In the genomic region with DNA sequence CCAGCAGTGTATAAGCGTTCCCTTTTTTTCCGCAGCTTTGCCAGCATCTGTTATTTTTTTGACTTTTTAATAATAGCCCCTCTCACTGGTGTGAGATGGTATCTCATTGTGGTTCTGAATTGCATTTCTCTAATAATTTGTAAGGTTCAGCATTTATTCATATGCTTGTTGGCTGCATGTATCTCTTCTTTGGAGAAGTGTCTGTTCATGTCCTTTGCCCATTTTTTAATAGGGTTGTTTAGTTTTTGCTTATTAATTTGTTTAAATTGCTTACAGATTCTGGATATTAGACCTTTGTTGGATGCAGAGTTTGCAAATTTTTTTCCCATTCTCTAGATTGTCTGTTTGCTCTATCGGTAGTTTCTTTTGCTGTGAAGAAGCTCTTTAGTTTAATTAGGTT, we compare ENCODE assay signal across 6 cellular contexts.
"Had no signal": no experiment of that assay in that cellular context is flagged by ENCODE, and none has a peak within 500 bp of the region (broad histone marks: within the 10 kb centered on the region; RNA-seq: fewer than 3 reads in every experiment).

No MANE protein-coding gene starts in this region.

- H3K4me3 ChIP-seq: GM12878 had no signal

- DNase-seq: GDM1, GF-D8 had no signal

- FAIRE-seq: G401.6, GM12878, GM12891, GM12892 had no signal
